In the genomic region with DNA sequence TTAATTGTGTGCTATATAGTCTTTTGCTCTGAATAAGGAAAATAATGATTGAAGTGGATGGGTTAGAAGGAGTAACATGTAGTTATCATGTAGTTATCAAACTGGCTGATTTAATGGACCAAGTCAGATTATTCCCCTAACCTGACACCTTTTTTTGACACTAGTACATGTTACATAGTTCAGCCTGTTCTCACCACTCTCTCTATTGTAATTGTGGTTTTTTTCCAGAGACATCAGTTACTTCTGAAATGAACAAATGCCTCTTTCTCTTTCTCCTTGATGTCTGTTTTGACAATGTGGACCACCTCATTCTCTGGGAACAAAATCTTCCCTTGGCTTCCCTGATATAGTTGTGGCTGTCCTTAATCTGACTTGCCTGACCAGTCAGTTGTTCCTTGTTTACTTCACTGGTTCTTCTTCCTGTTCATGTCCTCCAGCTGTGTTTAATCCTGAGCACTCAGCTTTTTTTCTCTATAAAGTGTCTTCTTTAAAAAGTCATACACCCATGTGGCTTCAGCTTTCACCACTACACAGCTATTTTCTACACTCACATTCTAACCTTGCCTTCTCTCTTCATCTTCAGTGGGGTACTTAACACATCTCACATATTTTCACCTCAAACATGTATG, we compare ENCODE assay signal across 16 cellular contexts.
DNase-seq lines count a peak whose midpoint lies in the region; ATAC-seq, FAIRE-seq and TF ChIP-seq lines count a peak whose summit lies in the region.
"Had no signal": no experiment of that assay in that cellular context is flagged by ENCODE, and none has a peak within 500 bp of the region (broad histone marks: within the 10 kb centered on the region; RNA-seq: fewer than 3 reads in every experiment).

No MANE protein-coding gene starts in this region.

- intact Hi-C loops in Right ventricle myocardium inferior (cut with DNase I) (no loop called here), uterus (cut with DNase I; ENCODE audit: low total_unique reads) (no loop called here), kidney (cut with DNase I) (no loop called here)
- intact Hi-C loops in dendritic cell treated with granulocyte-macrophage colony-stimulating factor and Interleukin-4, amounts not matched to agents 40 ng/mL and 50 ng/mL, for 4 days (cut with micrococcal nuclease): no loop called here

- H3K27me3 ChIP-seq in right atrium auricular region (no peaks in the 10 kb centered on the region), uterus (no peaks in the 10 kb centered on the region), WERI-Rb-1 (ENCODE audit: insufficient read depth, low read depth, severe bottlenecking) (no peaks in the 10 kb centered on the region)
- H3K27me3 ChIP-seq: pancreas had no signal

- peaks cover 48% of the 10 kb centered on the region for H3K4me1 Mint-ChIP-seq in dendritic cell treated with granulocyte-macrophage colony-stimulating factor and Interleukin-4, amounts not matched to agents 40 ng/mL and 50 ng/mL, for 4 days (ENCODE audit: low read depth)

- H3K4me1 ChIP-seq in right atrium auricular region: peaks cover 0 to 13% of the 10 kb centered on the region in 2 donors
- peaks cover 4% of the 10 kb centered on the region for H3K4me1 ChIP-seq in mesodermal cell (ENCODE audit: control insufficient read depth, insufficient read depth, low read length, poor library complexity, severe bottlenecking)
- H3K4me1 ChIP-seq in uterus: no peaks in the 10 kb centered on the region
- H3K4me1 ChIP-seq in kidney (ENCODE audit: control insufficient read depth in 1 of 2, insufficient read depth in 1 of 2, low read depth in 1 of 2, low read length in 2 of 2): no peaks in the 10 kb centered on the region

- H3K9me3 Mint-ChIP-seq in dendritic cell treated with granulocyte-macrophage colony-stimulating factor and Interleukin-4, amounts not matched to agents 40 ng/mL and 50 ng/mL, for 4 days: no peaks in the 10 kb centered on the region

- no peaks in the 10 kb centered on the region for H3K27me3 Mint-ChIP-seq in dendritic cell treated with granulocyte-macrophage colony-stimulating factor and Interleukin-4, amounts not matched to agents 40 ng/mL and 50 ng/mL, for 4 days

- no peak for TF ChIP-seq POLR2A in uterus (IDR thresholded peaks at IDR 0.05)

- no peaks in the 10 kb centered on the region for H3K36me3 ChIP-seq in right atrium auricular region
- no peaks in the 10 kb centered on the region for H3K36me3 ChIP-seq in mesodermal cell (ENCODE audit: control insufficient read depth, insufficient read depth, low read length)
- H3K36me3 ChIP-seq in uterus: no peaks in the 10 kb centered on the region
- no peaks in the 10 kb centered on the region for H3K36me3 ChIP-seq in WERI-Rb-1
- H3K36me3 ChIP-seq in kidney (ENCODE audit: control insufficient read depth in 1 of 2, insufficient read depth in 2 of 2, low read length in 2 of 2): no peaks in the 10 kb centered on the region
- H3K36me3 ChIP-seq: pancreas had no signal

- H3K27ac ChIP-seq in right atrium auricular region (no peak overlapping the region), mesodermal cell (ENCODE audit: low read depth, low read length, severe bottlenecking) (peak overlapping the region; percentile 41), uterus (peak overlapping the region; percentile 35 to 38), WERI-Rb-1 (no peak overlapping the region), kidney (ENCODE audit: low read depth in 2 of 2, low read length in 2 of 2) (no peak overlapping the region)

- H3K4me3 ChIP-seq in right atrium auricular region: no peak overlapping the region
- H3K4me3 ChIP-seq in mesodermal cell (ENCODE audit: extremely low read depth, insufficient read depth, low read length, poor library complexity, severe bottlenecking): no peak overlapping the region
- no peak overlapping the region for H3K4me3 ChIP-seq in uterus
- H3K4me3 ChIP-seq in WERI-Rb-1 (ENCODE audit: low read depth, low read length): no peak overlapping the region
- H3K4me3 ChIP-seq in kidney (ENCODE audit: low read length in 2 of 2): no peak overlapping the region
- H3K4me3 ChIP-seq: pancreas had no signal

- TF ChIP-seq CTCF in right atrium auricular region (IDR thresholded peaks at IDR 0.05): no peak
- TF ChIP-seq CTCF in uterus (IDR thresholded peaks at IDR 0.05): no peak
- no peak for TF ChIP-seq CTCF in WERI-Rb-1 (IDR thresholded peaks at IDR 0.05; ENCODE audit: low read depth, low read length)
- no peak for TF ChIP-seq CTCF in kidney (IDR thresholded peaks at IDR 0.05; ENCODE audit: borderline replicate concordance, extremely low read depth, insufficient read depth)

- DNase-seq in Right ventricle myocardium inferior (ENCODE audit: missing footprints) (no peak), right atrium auricular region (ENCODE audit: low spot score) (no peak), uterus (no peak), WERI-Rb-1 (no peak), kidney (no peak), NCI-H1694 (lab: John Stamatoyannopoulos, UW) (no peak)
- DNase-seq: activated gamma-delta T cell; Karpas-422; NCI-H1694 treated with DMSO at 0.1 percent for 48 hours; NCI-H69; pancreas; stimulated activated CD4-positive, alpha-beta T cell treated with anti-CD3 and anti-CD28 coated beads, Interleukin-12 subunit alpha, Interleukin-12 subunit beta, amount 100 ng/mL, for 4 hours had no signal

- H3K9ac ChIP-seq in kidney (ENCODE audit: low read length in 2 of 2): no peak overlapping the region

- H3K4me3 Mint-ChIP-seq in dendritic cell treated with granulocyte-macrophage colony-stimulating factor and Interleukin-4, amounts not matched to agents 40 ng/mL and 50 ng/mL, for 4 days: no peak overlapping the region

- H3K36me3 Mint-ChIP-seq in dendritic cell treated with granulocyte-macrophage colony-stimulating factor and Interleukin-4, amounts not matched to agents 40 ng/mL and 50 ng/mL, for 4 days (ENCODE audit: low read depth): no peaks in the 10 kb centered on the region

- H3K9me3 ChIP-seq in right atrium auricular region: no peaks in the 10 kb centered on the region
- peaks cover 4% of the 10 kb centered on the region for H3K9me3 ChIP-seq in mesodermal cell (ENCODE audit: control insufficient read depth, low read length)
- no peaks in the 10 kb centered on the region for H3K9me3 ChIP-seq in uterus
- H3K9me3 ChIP-seq in WERI-Rb-1 (ENCODE audit: severe bottlenecking): no peaks in the 10 kb centered on the region
- H3K9me3 ChIP-seq in kidney (ENCODE audit: control insufficient read depth in 1 of 2, low read length in 2 of 2): no peaks in the 10 kb centered on the region
- H3K9me3 ChIP-seq: pancreas had no signal

- peak; percentile 64 for ATAC-seq in Right ventricle myocardium inferior

- H3K27ac Mint-ChIP-seq in dendritic cell treated with granulocyte-macrophage colony-stimulating factor and Interleukin-4, amounts not matched to agents 40 ng/mL and 50 ng/mL, for 4 days: peak overlapping the region; percentile 83

- FAIRE-seq in kidney (lab: Jason Lieb, UNC): no peak
- FAIRE-seq: G401.6, GM19239, pancreas had no signal

Comparison
In these comparisons a context has a peak if more than half of its experiments do, and no peak if none do; other contexts are left out.
1. H3K27ac ChIP-seq: peak in mesodermal cell (single experiment) and uterus (2 of 2); none in right atrium auricular region (0 of 2), WERI-Rb-1 (single experiment) and kidney (0 of 2).